Comparison of ENCODE assay signal across 8 cellular contexts in genomic region chr12:40336573-40337199, GRCh38.
DNase-seq lines count a peak whose midpoint lies in the region; ATAC-seq, FAIRE-seq and TF ChIP-seq lines count a peak whose summit lies in the region.

No MANE protein-coding gene starts in this region.

- CTCF ChIA-PET in K562 (lab: Yijun Ruan, JAX; ENCODE audit: low intra/inter-chr PET ratio): no interaction called here

- H3K9me1 ChIP-seq in K562 (ENCODE audit: control insufficient read depth, insufficient read depth, low read length): no peaks in the 10 kb centered on the region

- FAIRE-seq in K562 (lab: Jason Lieb, UNC): no peak

- intact Hi-C loops in Right ventricle myocardium inferior (cut with DNase I): no loop called here
- intact Hi-C loops in K562 (cut with micrococcal nuclease): no loop called here
- intact Hi-C loops in stomach (cut with DNase I; ENCODE audit: low total_unique reads): no loop called here

- DNase-seq in cardiac muscle cell (ENCODE audit: low read depth in 1 of 2, low spot score in 1 of 2) (peak; percentile 21 to 26), Right ventricle myocardium inferior (ENCODE audit: missing footprints) (no peak), K562 (ENCODE audit: extremely low read depth in 1 of 4, low spot score in 3 of 4) (peak in 3 of 4 experiments; percentile 1 to 22 (median 15)), stomach (no peak), UCSD-AML1 (lab: John Stamatoyannopoulos, UW; ENCODE audit: unreplicated experiment) (no peak), globus pallidus (ENCODE audit: low spot score) (no peak)

- TF ChIP-seq CTCF in cardiac muscle cell (IDR thresholded peaks at IDR 0.05; ENCODE audit: low read depth, low read length) (peak; percentile 57), LNCAP (IDR thresholded peaks at IDR 0.05) (peak; percentile 53; the same call in 1 of the 2 replicates), K562 (IDR thresholded peaks at IDR 0.05 in 2 of 3, conservative IDR thresholded peaks at IDR 0.05 in 1 of 3; ENCODE audit: insufficient read depth in 2 of 3, low read depth in 1 of 3, low read length in 3 of 3) (peak in 1 of 3 experiments; percentile 19; a peak in 2 of 6 replicates), neural cell (IDR thresholded peaks at IDR 0.05; ENCODE audit: poor library complexity, severe bottlenecking) (peak; percentile 69), stomach (IDR thresholded peaks at IDR 0.05) (peak in 2 of 7 experiments; percentile 14 to 53)

- H3K9me3 ChIP-seq in cardiac muscle cell (ENCODE audit: low read depth) (no peaks in the 10 kb centered on the region), K562 (replicated peaks; ENCODE audit: control insufficient read depth, insufficient read depth, low read depth, low read length) (no peaks in the 10 kb centered on the region), neural cell (ENCODE audit: low read length) (no peaks in the 10 kb centered on the region), stomach (no peaks in the 10 kb centered on the region)

- WGBS in K562 (ENCODE audit: insufficient coverage, low coverage, missing lambda C conversion rate): 0% methylated on average over 1 of the region's 1 CpG
- WGBS in stomach, 5 donors: 36 to 67% (median 61%) methylated on average over 1 of the region's 1 CpG

- H3K9ac ChIP-seq in K562 (ENCODE audit: insufficient read depth in 1 of 2, low read depth in 2 of 2, low read length in 2 of 2) (no peak overlapping the region), neural cell (ENCODE audit: low read length) (no peak overlapping the region)

- no peaks in the 10 kb centered on the region for H3K9me2 ChIP-seq in neural cell (ENCODE audit: insufficient read depth, low read length)

- H3K36me3 ChIP-seq in cardiac muscle cell (no peaks in the 10 kb centered on the region), K562 (ENCODE audit: control insufficient read depth, insufficient read depth, low read length) (no peaks in the 10 kb centered on the region), neural cell (ENCODE audit: insufficient read depth, low read length) (no peaks in the 10 kb centered on the region), stomach (peaks cover 0 to 27% (median 21%) of the 10 kb centered on the region in 4 donors)

- TF ChIP-seq POLR2A in K562 (conservative IDR thresholded peaks at IDR 0.05) (no peak), stomach (IDR thresholded peaks at IDR 0.05) (no peak)

- no peak overlapping the region for H3K4me3 ChIP-seq in cardiac muscle cell
- no peak overlapping the region for H3K4me3 ChIP-seq in K562
- no peak overlapping the region for H3K4me3 ChIP-seq in neural cell (ENCODE audit: low read length)
- H3K4me3 ChIP-seq in stomach: no peak overlapping the region

- no peak for TF ChIP-seq EP300 in K562 (IDR thresholded peaks at IDR 0.05; ENCODE audit: low read length)
- TF ChIP-seq EP300 in neural cell (conservative IDR thresholded peaks at IDR 0.05; ENCODE audit: poor library complexity, severe bottlenecking): no peak
- no peak for TF ChIP-seq EP300 in stomach (IDR thresholded peaks at IDR 0.05)

- BruUV-seq in K562 (replicated peaks; lab: Mats Ljungman, UMichigan): no TSS peak

- no peak for ATAC-seq in Right ventricle myocardium inferior
- ATAC-seq in K562: no peak

- no peak overlapping the region for H2AFZ ChIP-seq in K562 (ENCODE audit: low read depth, low read length)
- no peak overlapping the region for H2AFZ ChIP-seq in neural cell (ENCODE audit: low read depth, low read length)

- in situ Hi-C loops in K562 (cut with MboI): no loop called here

- no peaks in the 10 kb centered on the region for H3F3A ChIP-seq in neural cell (ENCODE audit: insufficient read depth, low read length, poor library complexity, severe bottlenecking)

- H4K20me1 ChIP-seq in K562 (replicated peaks; ENCODE audit: control insufficient read depth, insufficient read depth, low read length) (no peaks in the 10 kb centered on the region), neural cell (ENCODE audit: insufficient read depth) (no peaks in the 10 kb centered on the region)

- peaks cover 7% of the 10 kb centered on the region for H3K4me1 ChIP-seq in cardiac muscle cell (ENCODE audit: low read depth)
- no peaks in the 10 kb centered on the region for H3K4me1 ChIP-seq in K562 (replicated peaks in 1 of 2; ENCODE audit: control insufficient read depth in 2 of 2, insufficient read depth in 2 of 2, low read length in 2 of 2)
- peaks cover 0 to 15% (median 7%) of the 10 kb centered on the region in 4 donors for H3K4me1 ChIP-seq in stomach

- H3K4me2 ChIP-seq in K562 (ENCODE audit: insufficient read depth, low read length): no peak overlapping the region
- no peak overlapping the region for H3K4me2 ChIP-seq in neural cell (ENCODE audit: low read length)

- TF ChIP-seq RAD21 in K562 (CRISPR knock-in tag; conservative IDR thresholded peaks at IDR 0.05 in 1 of 2, IDR thresholded peaks at IDR 0.05 in 1 of 2) (no peak), neural cell (conservative IDR thresholded peaks at IDR 0.05) (peak; percentile 70)

- H3K79me2 ChIP-seq in K562 (ENCODE audit: control insufficient read depth, insufficient read depth, low read length) (no peaks in the 10 kb centered on the region), neural cell (replicated peaks; ENCODE audit: insufficient read depth, low read length) (no peaks in the 10 kb centered on the region)

- POLR2A ChIA-PET in K562 (lab: Yijun Ruan, JAX): no interaction called here

- no peaks in the 10 kb centered on the region for H3K27me3 ChIP-seq in cardiac muscle cell
- no peaks in the 10 kb centered on the region for H3K27me3 ChIP-seq in K562 (ENCODE audit: control insufficient read depth in 2 of 2, insufficient read depth in 2 of 2, low read length in 2 of 2)
- no peaks in the 10 kb centered on the region for H3K27me3 ChIP-seq in neural cell (ENCODE audit: insufficient read depth, low read depth, low read length)
- no peaks in the 10 kb centered on the region for H3K27me3 ChIP-seq in stomach

- H3K27ac ChIP-seq in cardiac muscle cell (no peak overlapping the region), K562 (ENCODE audit: extremely low read depth, low read depth, low read length) (no peak overlapping the region), neural cell (ENCODE audit: low read length) (no peak overlapping the region), stomach (no peak overlapping the region)

TF ChIP-seq in K562, 482 proteins besides CTCF, POLR2A, EP300 and RAD21:
- no peak for TF ChIP-seq KAT2B (IDR thresholded peaks at IDR 0.05; ENCODE audit: low read depth, low read length)
- TF ChIP-seq C11orf30 (IDR thresholded peaks at IDR 0.05; ENCODE audit: low read depth): peak; percentile 65
- no peak for TF ChIP-seq HOXB6 (CRISPR knock-in tag; IDR thresholded peaks at IDR 0.05; ENCODE audit: borderline replicate concordance)
- TF ChIP-seq MAFK (IDR thresholded peaks at IDR 0.05; ENCODE audit: low read length): peak; percentile 36; the same call in 1 of the 2 replicates
- peak; percentile 57; the same call in 1 of the 2 replicates for TF ChIP-seq MAFF (IDR thresholded peaks at IDR 0.05; ENCODE audit: low read length)
- peak; percentile 79 for TF ChIP-seq ZNF316 (IDR thresholded peaks at IDR 0.05)
- TF ChIP-seq MAFG (tag; conservative IDR thresholded peaks at IDR 0.05): peak; percentile 80
- TF ChIP-seq DMBX1 (CRISPR knock-in tag; IDR thresholded peaks at IDR 0.05; ENCODE audit: borderline replicate concordance): no peak
- no peak for TF ChIP-seq E2F3 (CRISPR knock-in tag; IDR thresholded peaks at IDR 0.05)
TF ChIP-seq in K562: peak in this region for 5.

TF ChIP-seq in neural cell, 6 proteins besides CTCF, POLR2A, EP300 and RAD21:
- TF ChIP-seq POLR2AphosphoS5 (IDR thresholded peaks at IDR 0.05) (no peak), SMC3 (conservative IDR thresholded peaks at IDR 0.05; ENCODE audit: poor library complexity) (peak; percentile 74), EZH2 (IDR thresholded peaks at IDR 0.05; ENCODE audit: borderline replicate concordance, insufficient read depth, low read length, poor library complexity, severe bottlenecking) (no peak), REST (IDR thresholded peaks at IDR 0.05; ENCODE audit: borderline replicate concordance) (no peak), MXI1 (conservative IDR thresholded peaks at IDR 0.05; ENCODE audit: poor library complexity, severe bottlenecking) (no peak), TAF1 (IDR thresholded peaks at IDR 0.05; ENCODE audit: low read depth) (no peak)

Comparison
In these comparisons a context has a peak if more than half of its experiments do, and no peak if none do; other contexts are left out.
1. DNase-seq: peak in cardiac muscle cell (2 of 2) and K562 (3 of 4); none in Right ventricle myocardium inferior (single experiment), stomach (single experiment), UCSD-AML1 (single experiment) and globus pallidus (single experiment).